Comparison of ENCODE assay signal across 9 cellular contexts in genomic region chr2:218366621-218367414, GRCh38. TPM values are rescaled to one million over a fixed set of nuclear protein-coding genes. Genes with fewer than 3 reads are reported as not detected.
DNase-seq lines count a peak whose midpoint lies in the region; ATAC-seq and TF ChIP-seq lines count a peak whose summit lies in the region.
"Had no signal": no experiment of that assay in that cellular context is flagged by ENCODE, and none has a peak within 500 bp of the region (broad histone marks: within the 10 kb centered on the region; RNA-seq: fewer than 3 reads in every experiment).

No MANE protein-coding gene starts in this region.

- peak overlapping the region; percentile 31 for H2AK9ac ChIP-seq in IMR-90 (replicated peaks; ENCODE audit: low read depth, low read length, poor library complexity)

- H3K4ac ChIP-seq in IMR-90 (ENCODE audit: low read depth, low read length), result no peak overlapping the region

- H3K4me1 Mint-ChIP-seq in neural crest cell, result no peaks in the 10 kb centered on the region

- POLR2A ChIA-PET in BJ (lab: Charles Lee) (interaction anchor here (0.6 to 0.7 kb wide), 2 partner anchors 137 to 1083 kb away, joined by 3 to 4 read pairs; no protein-coding TSS in a partner anchor), IMR-90 (lab: Charles Lee; ENCODE audit: unreplicated experiment) (no interaction called here)

- H3K27ac ChIP-seq in IMR-90 (ENCODE audit: insufficient read depth, low read length) (no peak overlapping the region), duodenal mucosa (ENCODE audit: low read depth, low read length) (peak overlapping the region; percentile 86)

- DNase-seq in BJ (ENCODE audit: low read depth), result no peak
- DNase-seq in IMR-90, result no peak
- DNase-seq in neural crest cell (ENCODE audit: low read depth, low spot score), result no peak
- no peak for DNase-seq in activated effector memory CD4-positive, alpha-beta T cell treated with Interleukin-2 at 50 U/mL for 16 hours
- no peak for DNase-seq in SK-N-DZ (ENCODE audit: low spot score)
- DNase-seq in NCI-H345 treated with DMSO at 0.1 percent for 48 hours (lab: John Stamatoyannopoulos, UW; ENCODE audit: unreplicated experiment), result no peak

- no peaks in the 10 kb centered on the region for H3K27me3 Mint-ChIP-seq in neural crest cell (ENCODE audit: low read depth)

- no peak overlapping the region for H2BK5ac ChIP-seq in IMR-90 (ENCODE audit: low read depth, low read length, poor library complexity, severe bottlenecking)

- no peak overlapping the region; the same call in 1 of the 2 replicates for H4K5ac ChIP-seq in IMR-90 (ENCODE audit: low read depth, low read length)

- H3K23ac ChIP-seq in IMR-90 (ENCODE audit: low read depth, low read length), result no peak overlapping the region

- H3K9me3 ChIP-seq in IMR-90 (ENCODE audit: control insufficient read depth, insufficient read depth, low read length), result peaks cover 7% of the 10 kb centered on the region
- H3K9me3 ChIP-seq in duodenal mucosa (ENCODE audit: control insufficient read depth in 1 of 2, low read length in 2 of 2), result peaks cover 0 to 2% of the 10 kb centered on the region in 2 donors

- no peaks in the 10 kb centered on the region for H3K9me3 Mint-ChIP-seq in neural crest cell

- H3K27ac Mint-ChIP-seq in neural crest cell (ENCODE audit: unreplicated experiment), result peak overlapping the region; percentile 57

- CTCF ChIA-PET in BJ (lab: Yijun Ruan, JAX), result interaction anchor here (1.0 to 1.9 kb wide), 2 partner anchors 10 to 62 kb away, joined by 3 to 8 read pairs; partner anchors contain the start of gene CATIP
- CTCF ChIA-PET in IMR-90 (lab: Yijun Ruan, JAX), result no interaction called here

- H3K56ac ChIP-seq in IMR-90 (ENCODE audit: extremely low read depth, insufficient read depth, low read length), result no peak overlapping the region

- no TSS peak for BruUV-seq in IMR-90 (replicated peaks; lab: Mats Ljungman, UMichigan)

- TF ChIP-seq CTCF in BJ (IDR thresholded peaks at IDR 0.05; ENCODE audit: insufficient read depth, low read depth, low read length) (no peak), IMR-90 (conservative IDR thresholded peaks at IDR 0.05; ENCODE audit: low read depth, low read length) (no peak), neural crest cell (conservative IDR thresholded peaks at IDR 0.05) (no peak)

- in situ Hi-C loops in IMR-90 (cut with MboI; ENCODE audit: low sequenced_read_pairs), result no loop called here

- ATAC-seq in IMR-90 (ENCODE audit: low read depth), result no peak
- no peak for ATAC-seq in GM21526 (IDR thresholded peaks at IDR 0.05; ENCODE audit: low FRiP score, unreplicated experiment)

- no peaks in the 10 kb centered on the region for H4K20me1 ChIP-seq in IMR-90 (ENCODE audit: insufficient read depth, low read length)

- no peaks in the 10 kb centered on the region for H3K36me3 Mint-ChIP-seq in neural crest cell (ENCODE audit: low read depth)

- intact Hi-C loops in IMR-90 (cut with micrococcal nuclease), result no loop called here

- peak overlapping the region; percentile 70 for H3K4me3 Mint-ChIP-seq in neural crest cell

- 78% methylated on average over 1 of the region's 9 CpGs; no CpG with 5 or more reads in 1 of the 2 experiments for WGBS in IMR-90 (ENCODE audit: extremely low coverage in 2 of 2, insufficient read length in 1 of 2), 2 experiments

- TF ChIP-seq RAD21 in IMR-90 (IDR thresholded peaks at IDR 0.05; ENCODE audit: low read length), result no peak

- H2BK15ac ChIP-seq in IMR-90 (ENCODE audit: low read depth, low read length), result no peak overlapping the region

- no peaks in the 10 kb centered on the region for H3K79me1 ChIP-seq in IMR-90 (ENCODE audit: low read depth in 1 of 2, low read length in 2 of 2)

- peak overlapping the region; percentile 93 for H2AFZ ChIP-seq in IMR-90 (replicated peaks; ENCODE audit: low read length, poor library complexity)

- no peak for TF ChIP-seq POLR2A in IMR-90 (IDR thresholded peaks at IDR 0.05; ENCODE audit: low read depth, low read length)

- H3K9ac ChIP-seq in IMR-90 (ENCODE audit: low read depth, low read length) (no peak overlapping the region), duodenal mucosa (ENCODE audit: low read depth in 1 of 2, low read length in 2 of 2) (peak overlapping the region; percentile 76 to 95)

- H3K9me1 ChIP-seq in IMR-90 (ENCODE audit: insufficient read depth, low read length), result no peaks in the 10 kb centered on the region

- dilution Hi-C loops in IMR-90 (cut with HindIII; ENCODE audit: low sequenced_read_pairs, unreplicated experiment), result no loop called here

- H3K4me1 ChIP-seq in IMR-90 (ENCODE audit: control insufficient read depth, insufficient read depth, low read length) (peaks cover 5% of the 10 kb centered on the region), duodenal mucosa (ENCODE audit: control insufficient read depth in 1 of 2, insufficient read depth in 2 of 2, low read length in 2 of 2) (peaks cover 0 to 5% of the 10 kb centered on the region in 2 donors)

- no peak overlapping the region for H3K14ac ChIP-seq in IMR-90 (replicated peaks; ENCODE audit: low read depth, low read length)

- H2BK20ac ChIP-seq in IMR-90 (ENCODE audit: low read depth, low read length), result no peak overlapping the region

- no peak overlapping the region for H4K91ac ChIP-seq in IMR-90 (ENCODE audit: insufficient read depth, low read depth, low read length)

- H2AK5ac ChIP-seq in IMR-90 (ENCODE audit: low read depth, low read length), result no peak overlapping the region

- peak overlapping the region in 1 of 2 experiments; percentile 72; a peak in 1 of 4 replicates for H4K8ac ChIP-seq in IMR-90 (ENCODE audit: low read depth in 2 of 2, low read length in 2 of 2)

- no peak overlapping the region for H2BK120ac ChIP-seq in IMR-90 (ENCODE audit: low read depth, low read length)

- no peak overlapping the region for H3K18ac ChIP-seq in IMR-90 (ENCODE audit: low read depth, low read length)

- H3K4me2 ChIP-seq in IMR-90 (ENCODE audit: low read depth, low read length), result no peak overlapping the region

- H3K4me3 ChIP-seq in BJ (ENCODE audit: low read depth, low read length) (peak overlapping the region; percentile 61), IMR-90 (ENCODE audit: insufficient read depth, low read depth, low read length) (no peak overlapping the region), duodenal mucosa (ENCODE audit: low read depth in 1 of 2, low read length in 2 of 2) (peak overlapping the region; percentile 65 to 80)

- H3K36me3 ChIP-seq in BJ (ENCODE audit: control insufficient read depth, insufficient read depth, low read length), result no peaks in the 10 kb centered on the region
- H3K36me3 ChIP-seq in IMR-90 (ENCODE audit: control insufficient read depth, insufficient read depth, low read length), result no peaks in the 10 kb centered on the region
- H3K36me3 ChIP-seq in duodenal mucosa (ENCODE audit: control insufficient read depth in 1 of 2, insufficient read depth in 2 of 2, low read length in 2 of 2), result no peaks in the 10 kb centered on the region

- H3K27me3 ChIP-seq in BJ (ENCODE audit: control insufficient read depth, insufficient read depth, low read length) (no peaks in the 10 kb centered on the region; the same call in 1 of the 2 replicates), IMR-90 (ENCODE audit: control insufficient read depth, insufficient read depth, low read length) (peaks cover 4% of the 10 kb centered on the region; the same call in 1 of the 2 replicates), duodenal mucosa (ENCODE audit: control insufficient read depth in 1 of 2, insufficient read depth in 2 of 2, low read length in 2 of 2) (no peaks in the 10 kb centered on the region)

TF ChIP-seq in IMR-90, 13 proteins besides CTCF, POLR2A, EP300 and RAD21 (continues in another document):
- TF ChIP-seq MAZ (IDR thresholded peaks at IDR 0.05; ENCODE audit: borderline replicate concordance, low read depth, low read length) (no peak), SMC3 (IDR thresholded peaks at IDR 0.05; ENCODE audit: low read depth, low read length) (no peak), FOS (IDR thresholded peaks at IDR 0.05; ENCODE audit: low read depth, low read length) (no peak), RFX5 (IDR thresholded peaks at IDR 0.05; ENCODE audit: low read depth, low read length) (no peak), BHLHE40 (IDR thresholded peaks at IDR 0.05; ENCODE audit: low read depth, low read length) (no peak)

RNA-seq across cellular contexts. Expression of gene CATIP, which starts 10.2 kb away (rescaled TPM):
- polyA plus RNA-seq in BJ (2011; rRNA removed), result not detected in 2 replicates
- polyA minus RNA-seq in BJ (2011; rRNA and poly(A)+ RNA removed), result not detected in 2 replicates
- not detected in 2 replicates for total RNA-seq in IMR-90 (2012; rRNA removed)
- not detected in 2 replicates for polyA plus RNA-seq in IMR-90 (2012; rRNA removed)
- not detected in 2 replicates for polyA plus RNA-seq in IMR-90 (2012; cell fraction: cytosol; rRNA removed)
- polyA plus RNA-seq in IMR-90 (2012; cell fraction: nucleus; rRNA removed; ENCODE audit: low replicate concordance), result not detected in 2 replicates
- 0.30 TPM in 1 of 2 replicates, not detected in the other for total RNA-seq in neural crest cell
- not detected in 2 replicates for polyA plus RNA-seq in SK-N-DZ (2014; cell fraction: cytosol; rRNA removed)
- not detected in 2 replicates for polyA plus RNA-seq in SK-N-DZ (2014; cell fraction: nucleus; rRNA removed)

RNA-seq across cellular contexts. Expression of gene SLC11A1, which starts 15.3 kb away (rescaled TPM):
- polyA plus RNA-seq in BJ (2011; rRNA removed) (0.05 and 0.23 TPM in 2 replicates), IMR-90 (2012; rRNA removed) (0.03 and 0.07 TPM in 2 replicates)
- polyA minus RNA-seq in BJ (2011; rRNA and poly(A)+ RNA removed), result 0.05 and 0.14 TPM in 2 replicates
- total RNA-seq in IMR-90 (2012; rRNA removed) (under 0.01 TPM in 2 replicates), neural crest cell (0.09 TPM in 1 of 2 replicates, not detected in the other)
- 0.02 and 0.03 TPM in 2 replicates for polyA plus RNA-seq in IMR-90 (2012; cell fraction: cytosol; rRNA removed)
- 0.06 and 0.07 TPM in 2 replicates for polyA plus RNA-seq in IMR-90 (2012; cell fraction: nucleus; rRNA removed; ENCODE audit: low replicate concordance)
- not detected in 2 replicates for polyA plus RNA-seq in SK-N-DZ (2014; cell fraction: cytosol; rRNA removed)
- not detected in 2 replicates for polyA plus RNA-seq in SK-N-DZ (2014; cell fraction: nucleus; rRNA removed)

RNA-seq across cellular contexts. Expression of gene CTDSP1, which starts 32.9 kb away (rescaled TPM):
- 104 and 166 TPM in 2 replicates for polyA plus RNA-seq in BJ (2011; rRNA removed)
- 127 and 193 TPM in 2 replicates for polyA minus RNA-seq in BJ (2011; rRNA and poly(A)+ RNA removed)
- total RNA-seq in IMR-90 (2012; rRNA removed), result 17.5 and 19.7 TPM in 2 replicates
- 64.3 and 68.2 TPM in 2 replicates for polyA plus RNA-seq in IMR-90 (2012; rRNA removed)
- polyA plus RNA-seq in IMR-90 (2012; cell fraction: cytosol; rRNA removed), result 61.8 and 79.5 TPM in 2 replicates
- polyA plus RNA-seq in IMR-90 (2012; cell fraction: nucleus; rRNA removed; ENCODE audit: low replicate concordance), result 64.2 and 103 TPM in 2 replicates
- 46.4 TPM in 2 replicates for total RNA-seq in neural crest cell
- polyA plus RNA-seq in SK-N-DZ (2014; cell fraction: cytosol; rRNA removed), result 22.6 and 32.1 TPM in 2 replicates
- polyA plus RNA-seq in SK-N-DZ (2014; cell fraction: nucleus; rRNA removed), result 24.2 and 27.6 TPM in 2 replicates

RNA-seq across cellular contexts. Expression of gene VIL1, which starts 52.1 kb away (rescaled TPM):
- not detected in 2 replicates for polyA plus RNA-seq in BJ (2011; rRNA removed)
- not detected in 2 replicates for polyA minus RNA-seq in BJ (2011; rRNA and poly(A)+ RNA removed)
- not detected in 2 replicates for total RNA-seq in IMR-90 (2012; rRNA removed)
- polyA plus RNA-seq in IMR-90 (2012; rRNA removed), result not detected in 2 replicates
- not detected in 2 replicates for polyA plus RNA-seq in IMR-90 (2012; cell fraction: cytosol; rRNA removed)
- polyA plus RNA-seq in IMR-90 (2012; cell fraction: nucleus; rRNA removed; ENCODE audit: low replicate concordance), result not detected in 2 replicates
- total RNA-seq in neural crest cell, result not detected in 2 replicates
- 0.03 and 0.73 TPM in 2 replicates for polyA plus RNA-seq in SK-N-DZ (2014; cell fraction: cytosol; rRNA removed)
- 0.44 and 0.84 TPM in 2 replicates for polyA plus RNA-seq in SK-N-DZ (2014; cell fraction: nucleus; rRNA removed)
- total RNA-seq: G401 had no signal
